19 cellular contexts compared by ENCODE assay signal in the genomic region with DNA sequence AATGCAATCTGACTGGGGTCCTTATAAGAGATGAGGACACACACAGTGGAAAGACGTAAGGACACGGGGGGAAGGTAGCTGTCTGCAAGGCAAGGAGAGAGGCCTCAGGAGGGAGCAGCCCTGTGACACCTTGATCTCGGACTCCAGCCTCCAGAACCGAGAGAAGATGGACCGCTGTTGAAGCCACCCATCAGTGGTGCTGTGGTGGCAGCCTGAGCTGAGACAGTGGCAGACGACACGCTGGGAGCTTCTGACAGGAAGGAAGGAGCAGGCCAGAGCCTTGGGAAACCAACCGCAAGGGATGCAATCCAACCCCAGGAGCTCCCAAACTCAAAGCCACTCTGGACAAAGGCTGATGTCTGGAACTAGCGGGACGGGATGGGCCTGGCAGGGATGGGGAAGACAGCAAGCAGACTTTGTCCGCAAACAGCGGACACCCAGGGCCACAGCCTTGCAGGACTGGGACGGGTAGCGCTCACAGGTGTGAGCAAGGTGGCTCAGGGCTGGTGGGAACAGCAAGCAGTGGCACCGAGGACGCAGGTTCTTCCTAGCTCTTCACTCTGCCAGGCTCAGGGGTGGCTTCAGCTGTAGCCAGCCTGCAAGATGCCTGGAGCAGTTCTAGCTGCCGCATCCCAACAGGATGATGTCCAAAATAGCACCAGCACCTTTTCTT. TPM values are rescaled to one million over a fixed set of nuclear protein-coding genes. Genes with fewer than 3 reads are reported as not detected.
DNase-seq lines count a peak whose midpoint lies in the region; ATAC-seq and TF ChIP-seq lines count a peak whose summit lies in the region.
"Had no signal": no experiment of that assay in that cellular context is flagged by ENCODE, and none has a peak within 500 bp of the region (broad histone marks: within the 10 kb centered on the region; RNA-seq: fewer than 3 reads in every experiment).

No MANE protein-coding gene starts in this region.

- H3K4me3 Mint-ChIP-seq in stimulated activated naive B cell treated with anti-CD40 and anti-IgM and Interleukin-4, amounts not matched to agents 10 μg/mL and 1 μg/mL and 100 μg/mL, for 72 hours: no peak overlapping the region
- no peak overlapping the region for H3K4me3 Mint-ChIP-seq in activated CD8-positive, alpha-beta T cell treated with anti-CD3 and anti-CD28 coated beads for 36 hours

- ATAC-seq in RWPE2 (ENCODE audit: low read depth): no peak
- ATAC-seq in stimulated activated naive B cell treated with anti-CD40 and anti-IgM and Interleukin-4, amounts not matched to agents 10 μg/mL and 1 μg/mL and 100 μg/mL, for 72 hours (replicated peaks): no peak
- no peak for ATAC-seq in GM19035 (IDR thresholded peaks at IDR 0.05; ENCODE audit: unreplicated experiment)
- no peak for ATAC-seq in activated CD8-positive, alpha-beta T cell treated with anti-CD3 and anti-CD28 coated beads for 36 hours
- ATAC-seq: GM12878, HCT116, K562 had no signal

- intact Hi-C loops in activated CD8-positive, alpha-beta T cell treated with anti-CD3 and anti-CD28 coated beads for 36 hours (cut with micrococcal nuclease): no loop called here

- H3K36me3 Mint-ChIP-seq in stimulated activated naive B cell treated with anti-CD40 and anti-IgM and Interleukin-4, amounts not matched to agents 10 μg/mL and 1 μg/mL and 100 μg/mL, for 72 hours: peaks cover 29 to 51% of the 10 kb centered on the region in 2 donors
- H3K36me3 Mint-ChIP-seq in activated CD8-positive, alpha-beta T cell treated with anti-CD3 and anti-CD28 coated beads for 36 hours (ENCODE audit: low read depth): peaks cover 14% of the 10 kb centered on the region

- POLR2A ChIA-PET in activated CD8-positive, alpha-beta T cell treated with anti-CD3 and anti-CD28 coated beads for 36 hours (lab: Charles Lee): no interaction called here

- no peaks in the 10 kb centered on the region for H3K27me3 ChIP-seq in RWPE2 (ENCODE audit: insufficient read depth, poor library complexity, severe bottlenecking)

- H3K27ac ChIP-seq in RWPE2 (ENCODE audit: poor library complexity, severe bottlenecking): no peak overlapping the region

- H3K4me1 Mint-ChIP-seq in stimulated activated naive B cell treated with anti-CD40 and anti-IgM and Interleukin-4, amounts not matched to agents 10 μg/mL and 1 μg/mL and 100 μg/mL, for 72 hours: peaks cover 3 to 13% of the 10 kb centered on the region in 2 donors
- H3K4me1 Mint-ChIP-seq in activated CD8-positive, alpha-beta T cell treated with anti-CD3 and anti-CD28 coated beads for 36 hours (ENCODE audit: low read depth): peaks cover 2% of the 10 kb centered on the region

- no peaks in the 10 kb centered on the region for H3K9me3 ChIP-seq in RWPE2 (ENCODE audit: severe bottlenecking)

- H3K4me3 ChIP-seq in RWPE2 (ENCODE audit: severe bottlenecking): no peak overlapping the region
- H3K4me3 ChIP-seq: GM12878, K562 had no signal

- no peaks in the 10 kb centered on the region for H3K4me1 ChIP-seq in RWPE2 (ENCODE audit: insufficient read depth, poor library complexity, severe bottlenecking)

- H3K9me3 Mint-ChIP-seq in stimulated activated naive B cell treated with anti-CD40 and anti-IgM and Interleukin-4, amounts not matched to agents 10 μg/mL and 1 μg/mL and 100 μg/mL, for 72 hours: no peaks in the 10 kb centered on the region
- no peaks in the 10 kb centered on the region for H3K9me3 Mint-ChIP-seq in activated CD8-positive, alpha-beta T cell treated with anti-CD3 and anti-CD28 coated beads for 36 hours
- H3K9me3 Mint-ChIP-seq: CD4-positive, CD25-positive, alpha-beta regulatory T cell had no signal

- peak overlapping the region; percentile 37 for H3K27ac Mint-ChIP-seq in stimulated activated naive B cell treated with anti-CD40 and anti-IgM and Interleukin-4, amounts not matched to agents 10 μg/mL and 1 μg/mL and 100 μg/mL, for 72 hours
- no peak overlapping the region for H3K27ac Mint-ChIP-seq in activated CD8-positive, alpha-beta T cell treated with anti-CD3 and anti-CD28 coated beads for 36 hours

- DNase-seq in activated effector memory CD4-positive, alpha-beta T cell treated with anti-CD3 and anti-CD28 coated beads, Interleukin-2, amount 50 U/mL, for 16 hours: peak; percentile 58
- DNase-seq in activated effector memory CD4-positive, alpha-beta T cell treated with Interleukin-2 at 50 U/mL for 16 hours: no peak
- DNase-seq in RWPE2 (ENCODE audit: low spot score) (peak; percentile 48), mesenteric fat pad (ENCODE audit: low spot score) (peak; percentile 86), nucleus accumbens (lab: John Stamatoyannopoulos, UW) (no peak)
- DNase-seq in stimulated activated naive B cell treated with anti-CD40 and anti-IgM and Interleukin-4, amounts not matched to agents 10 μg/mL and 1 μg/mL and 100 μg/mL, for 72 hours: no peak
- no peak for DNase-seq in activated CD8-positive, alpha-beta T cell treated with anti-CD3 and anti-CD28 coated beads for 36 hours
- DNase-seq: CD4-positive, CD25-positive, alpha-beta regulatory T cell; DMS79; NCI-H1436 treated with DMSO at 0.1 percent for 48 hours; NCI-H345; NCI-H69; SIG-M5 had no signal

- peaks cover 7% of the 10 kb centered on the region; the same call in 1 of the 2 replicates for H3K36me3 ChIP-seq in RWPE2 (ENCODE audit: low read depth)

- no peak for TF ChIP-seq CTCF in RWPE2 (IDR thresholded peaks at IDR 0.05; ENCODE audit: poor library complexity, severe bottlenecking)
- no peak for TF ChIP-seq CTCF in activated CD8-positive, alpha-beta T cell treated with anti-CD3 and anti-CD28 coated beads for 36 hours (IDR thresholded peaks at IDR 0.05)

- no peaks in the 10 kb centered on the region for H3K27me3 Mint-ChIP-seq in stimulated activated naive B cell treated with anti-CD40 and anti-IgM and Interleukin-4, amounts not matched to agents 10 μg/mL and 1 μg/mL and 100 μg/mL, for 72 hours
- H3K27me3 Mint-ChIP-seq in activated CD8-positive, alpha-beta T cell treated with anti-CD3 and anti-CD28 coated beads for 36 hours: no peaks in the 10 kb centered on the region
- H3K27me3 Mint-ChIP-seq: CD4-positive, CD25-positive, alpha-beta regulatory T cell had no signal

- CTCF ChIA-PET in activated CD8-positive, alpha-beta T cell treated with anti-CD3 and anti-CD28 coated beads for 36 hours (lab: Charles Lee): interaction anchor here (1.0 to 1.3 kb wide), 2 partner anchors 21 to 22 kb away, joined by 3 read pairs; no protein-coding TSS in a partner anchor

RNA-seq across cellular contexts. Expression of a gene that starts 10.9 kb away (rescaled TPM):
- total RNA-seq in mesenteric fat pad: 19.2 TPM
- total RNA-seq in activated CD8-positive, alpha-beta T cell treated with anti-CD3 and anti-CD28 coated beads for 36 hours: 10 to 100 TPM; 14.9 to 15.9 TPM

RNA-seq across cellular contexts. Expression of a gene that starts 23.3 kb away (rescaled TPM):
- total RNA-seq in mesenteric fat pad: 788 TPM
- total RNA-seq in activated CD8-positive, alpha-beta T cell treated with anti-CD3 and anti-CD28 coated beads for 36 hours: 1 to 10 TPM; 2.8 to 3.3 TPM

RNA-seq across cellular contexts. Expression of a gene that starts 39.6 kb away (rescaled TPM):
- not detected for total RNA-seq in mesenteric fat pad
- not detected for total RNA-seq in activated CD8-positive, alpha-beta T cell treated with anti-CD3 and anti-CD28 coated beads for 36 hours
- total RNA-seq: CD4-positive, CD25-positive, alpha-beta regulatory T cell; G401; HT1080 had no signal

Comparison
In these comparisons a context has a peak if more than half of its experiments do, and no peak if none do; other contexts are left out.
1. DNase-seq: peak in activated effector memory CD4-positive, alpha-beta T cell treated with anti-CD3 and anti-CD28 coated beads, Interleukin-2, amount 50 U/mL, for 16 hours (single experiment), RWPE2 (single experiment) and mesenteric fat pad (single experiment); none in activated effector memory CD4-positive, alpha-beta T cell treated with Interleukin-2 at 50 U/mL for 16 hours (single experiment), stimulated activated naive B cell treated with anti-CD40 and anti-IgM and Interleukin-4, amounts not matched to agents 10 μg/mL and 1 μg/mL and 100 μg/mL, for 72 hours (single experiment), nucleus accumbens (0 of 56) and activated CD8-positive, alpha-beta T cell treated with anti-CD3 and anti-CD28 coated beads for 36 hours (single experiment).
2. RNA of a gene that starts 23.3 kb away (total RNA-seq): 788 TPM in mesenteric fat pad (single experiment); 2.8 to 3.3 TPM in activated CD8-positive, alpha-beta T cell treated with anti-CD3 and anti-CD28 coated beads for 36 hours; every median in the first group is over 100 times any median in the second.